In genomic region chr9:93453047-93453914, GRCh38 we compare ENCODE assay signal across 8 cellular contexts. TPM values are rescaled to one million over a fixed set of nuclear protein-coding genes. Genes with fewer than 3 reads are reported as not detected.
DNase-seq lines count a peak whose midpoint lies in the region; ATAC-seq and TF ChIP-seq lines count a peak whose summit lies in the region.

Gene FAM120AOS, minus strand, starts transcription at chr9:93453581. Its CDS starts 872 bp downstream, at chr9:93452709.

- H3K4me1 ChIP-seq in testis = peaks cover 18% of the 10 kb centered on the region

- 0 to 1% methylated on average over 32 to 34 of the region's 34 CpGs for WGBS in testis, 2 donors

- H3K36me3 ChIP-seq in testis (ENCODE audit: low read depth, missing control alignments) = no peaks in the 10 kb centered on the region

- H3K4me1 Mint-ChIP-seq in activated naive CD8-positive, alpha-beta T cell (ENCODE audit: low read depth) = peaks cover 55% of the 10 kb centered on the region

- peak within 1 kb of the TSS; percentile 98 for H3K4me3 Mint-ChIP-seq in activated naive CD8-positive, alpha-beta T cell

- DNase-seq in GM04504 (ENCODE audit: low read depth) = peak; percentile 88
- DNase-seq in NCI-H1092 (lab: John Stamatoyannopoulos, UW) = peak; percentile 87
- peak; percentile 83 for DNase-seq in SKM-1 treated with dmso at 0.1 percent for 144 hours (lab: John Stamatoyannopoulos, UW; ENCODE audit: unreplicated experiment)
- DNase-seq in glomerular visceral epithelial cell (ENCODE audit: extremely low spot score) = peak; percentile 94
- peak; percentile 87 for DNase-seq in omental fat pad (ENCODE audit: low spot score)
- DNase-seq in testis = peak; percentile 99

- no peaks in the 10 kb centered on the region for H3K9me3 Mint-ChIP-seq in activated naive CD8-positive, alpha-beta T cell (ENCODE audit: low read depth)

- no peaks in the 10 kb centered on the region for H3K27me3 Mint-ChIP-seq in activated naive CD8-positive, alpha-beta T cell

- intact Hi-C loops in testis (cut with DNase I; ENCODE audit: low total_unique reads) = loop anchor here (10.0 kb wide), 1 partner anchor 112 kb away; no protein-coding TSS in a partner anchor

- no peaks in the 10 kb centered on the region for H3K9me3 ChIP-seq in testis

- ATAC-seq in HG02571 (IDR thresholded peaks at IDR 0.05; ENCODE audit: unreplicated experiment) (peak; percentile 62), omental fat pad (ENCODE audit: low FRiP score) (peak; percentile 80)

- peak within 1 kb of the TSS; percentile 83 to 94 for H3K27ac ChIP-seq in testis

- peak within 1 kb of the TSS; percentile 94 for H3K27ac Mint-ChIP-seq in activated naive CD8-positive, alpha-beta T cell

- peaks cover 15% of the 10 kb centered on the region for H3K36me3 Mint-ChIP-seq in activated naive CD8-positive, alpha-beta T cell

- H3K4me3 ChIP-seq in testis = peak within 1 kb of the TSS; percentile 67 to 73

- no peak for TF ChIP-seq CTCF in omental fat pad (IDR thresholded peaks at IDR 0.05)
- no peak for TF ChIP-seq CTCF in testis (IDR thresholded peaks at IDR 0.05)

- no peaks in the 10 kb centered on the region for H3K27me3 ChIP-seq in testis

- no peak for TF ChIP-seq POLR2A in testis (IDR thresholded peaks at IDR 0.05)

RNA-seq across cellular contexts. Expression of gene FAM120AOS, which starts in this region (rescaled TPM):
- total RNA-seq in omental fat pad (10 to 100 TPM; 48.2 to 61.2 (median 54.2) TPM), testis (10 to 100 TPM; 40.9 to 62.0 TPM)
- polyA plus RNA-seq in testis (ENCODE audit: insufficient read depth, low read depth, low replicate concordance) = 34.9 TPM

Comparison
In these comparisons a context has a peak if more than half of its experiments do, and no peak if none do; other contexts are left out.
1. Peak in every context shown above with its lines: DNase-seq, ATAC-seq, H3K4me3 ChIP-seq and H3K27ac ChIP-seq.